Comparison of ENCODE assay signal across 28 cellular contexts in the genomic region with DNA sequence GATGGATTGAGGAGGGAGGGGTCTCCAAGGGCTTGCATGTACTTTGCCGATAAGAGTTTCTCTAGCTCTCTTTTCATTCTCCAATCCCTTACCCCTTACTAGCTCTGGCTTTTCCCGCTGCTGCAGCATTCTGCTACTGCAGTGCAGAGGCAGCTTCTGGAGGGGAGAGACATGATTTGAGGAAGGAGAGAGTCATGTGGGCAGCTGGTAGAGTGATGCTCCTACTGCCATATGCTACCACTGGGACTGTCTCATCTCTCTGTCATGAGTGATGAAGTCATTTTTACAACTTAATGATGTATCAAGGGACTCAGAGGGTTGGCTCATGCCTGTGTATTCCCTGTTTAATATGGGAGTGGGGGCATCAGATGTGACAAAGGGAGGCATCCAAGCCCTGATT. TPM values are rescaled to one million over a fixed set of nuclear protein-coding genes. Genes with fewer than 3 reads are reported as not detected.
DNase-seq lines count a peak whose midpoint lies in the region; ATAC-seq and TF ChIP-seq lines count a peak whose summit lies in the region.
"Had no signal": no experiment of that assay in that cellular context is flagged by ENCODE, and none has a peak within 500 bp of the region (broad histone marks: within the 10 kb centered on the region; RNA-seq: fewer than 3 reads in every experiment).

No MANE protein-coding gene starts in this region.

- H3K4me3 Mint-ChIP-seq in brain = peak overlapping the region in 3 of 5 experiments; percentile 63 to 79 (median 69)
- no peak overlapping the region for H3K4me3 Mint-ChIP-seq in stimulated activated effector memory CD8-positive, alpha-beta T cell treated with anti-CD3 and anti-CD28 coated beads, Interleukin-12 subunit alpha, Interleukin-12 subunit beta, amount 100 ng/mL, for 72 hours
- H3K4me3 Mint-ChIP-seq: CD4-positive, alpha-beta memory T cell; HFFc6 had no signal

- no peak overlapping the region for H3K27ac ChIP-seq in SK-N-SH (ENCODE audit: low read depth in 2 of 2, low read length in 1 of 2)
- H3K27ac ChIP-seq: A549, GM23248 had no signal

- H3K9me2 ChIP-seq in SK-N-SH = no peaks in the 10 kb centered on the region

- TF ChIP-seq RAD21 in SK-N-SH (IDR thresholded peaks at IDR 0.05; ENCODE audit: low read length) = no peak

- 60% methylated on average over 2 of the region's 2 CpGs for WGBS in SK-N-SH (ENCODE audit: low lambda C conversion rate)

- no peak overlapping the region for H3K9ac ChIP-seq in SK-N-SH
- H3K9ac ChIP-seq: GM23248 had no signal

- no peaks in the 10 kb centered on the region for H3K79me2 ChIP-seq in SK-N-SH (ENCODE audit: insufficient read depth)

- H3K9me3 ChIP-seq in SK-N-SH = no peaks in the 10 kb centered on the region
- H3K9me3 ChIP-seq: A549, HAP-1 had no signal

- TF ChIP-seq EP300 in SK-N-SH (IDR thresholded peaks at IDR 0.05; ENCODE audit: borderline replicate concordance in 1 of 2, low read depth in 1 of 2, low read length in 1 of 2) = no peak

- peak; percentile 39 for DNase-seq in SK-N-SH
- DNase-seq in NCI-H2227 (lab: John Stamatoyannopoulos, UW; ENCODE audit: unreplicated experiment) = peak; percentile 36
- DNase-seq in stimulated activated effector memory CD8-positive, alpha-beta T cell treated with anti-CD3 and anti-CD28 coated beads, Interleukin-12 subunit alpha, Interleukin-12 subunit beta, amount 100 ng/mL, for 72 hours (ENCODE audit: low spot score in 2 of 2) = no peak
- DNase-seq in KG1 (lab: John Stamatoyannopoulos, UW) = no peak
- no peak for DNase-seq in glomerular visceral epithelial cell (ENCODE audit: extremely low spot score)
- DNase-seq: AML-193; C1 segment of cervical spinal cord; CD4-positive, alpha-beta memory T cell; COR-L47; DMS79; EL; GDM1; GM23248; HFFc6; Kasumi-1; NCI-H1105; NCI-H1436 treated with DMSO at 0.1 percent for 48 hours; NCI-H2029; NK-92 treated with Interleukin-12 subunit alpha and Interleukin-12 subunit beta, amount 100 ng/mL, for 24 hours; PC-3; T-helper 1 cell had no signal

- H3K27me3 ChIP-seq in SK-N-SH (ENCODE audit: insufficient read depth) = no peaks in the 10 kb centered on the region

- H3K27ac Mint-ChIP-seq in brain = peak overlapping the region in 3 of 5 experiments; percentile 81 to 92 (median 83)
- no peak overlapping the region for H3K27ac Mint-ChIP-seq in stimulated activated effector memory CD8-positive, alpha-beta T cell treated with anti-CD3 and anti-CD28 coated beads, Interleukin-12 subunit alpha, Interleukin-12 subunit beta, amount 100 ng/mL, for 72 hours
- H3K27ac Mint-ChIP-seq: CD4-positive, alpha-beta memory T cell; HFFc6 had no signal

- H3K36me3 ChIP-seq in SK-N-SH (replicated peaks in 1 of 2; ENCODE audit: control insufficient read depth in 1 of 2, insufficient read depth in 2 of 2, low read length in 1 of 2) = no peaks in the 10 kb centered on the region
- H3K36me3 ChIP-seq: HAP-1 had no signal

- no peaks in the 10 kb centered on the region for H3F3A ChIP-seq in SK-N-SH (replicated peaks; ENCODE audit: insufficient read depth)

- H2AFZ ChIP-seq in SK-N-SH (ENCODE audit: low read depth) = no peak overlapping the region
- H2AFZ ChIP-seq: GM23248 had no signal

- CTCF ChIA-PET in SK-N-SH (lab: Yijun Ruan, JAX) = interaction anchor here (1.0 to 2.6 kb wide), 4 partner anchors 9 to 438 kb away, joined by 3 to 7 read pairs (median 4); no protein-coding TSS in a partner anchor

- H3K4me1 Mint-ChIP-seq in brain = peaks cover 7% of the 10 kb centered on the region
- H3K4me1 Mint-ChIP-seq in stimulated activated effector memory CD8-positive, alpha-beta T cell treated with anti-CD3 and anti-CD28 coated beads, Interleukin-12 subunit alpha, Interleukin-12 subunit beta, amount 100 ng/mL, for 72 hours = no peaks in the 10 kb centered on the region

- POLR2A ChIA-PET in SK-N-SH (lab: Yijun Ruan, JAX) = no interaction called here

- H3K36me3 Mint-ChIP-seq in brain = no peaks in the 10 kb centered on the region
- H3K36me3 Mint-ChIP-seq in stimulated activated effector memory CD8-positive, alpha-beta T cell treated with anti-CD3 and anti-CD28 coated beads, Interleukin-12 subunit alpha, Interleukin-12 subunit beta, amount 100 ng/mL, for 72 hours = no peaks in the 10 kb centered on the region
- H3K36me3 Mint-ChIP-seq: CD4-positive, alpha-beta memory T cell had no signal

- no peaks in the 10 kb centered on the region for H4K20me1 ChIP-seq in SK-N-SH (ENCODE audit: insufficient read depth)

- peaks cover 0 to 8% of the 10 kb centered on the region in 2 experiments; a peak in 2 of 4 replicates for H3K4me1 ChIP-seq in SK-N-SH (ENCODE audit: control insufficient read depth in 1 of 2, insufficient read depth in 2 of 2, low read depth in 1 of 2, low read length in 1 of 2)
- H3K4me1 ChIP-seq: A549, HAP-1 had no signal

- H3K27me3 Mint-ChIP-seq in brain = peaks cover 38% of the 10 kb centered on the region

- H3K9me3 Mint-ChIP-seq in brain = peaks cover 0 to 3% (median 0%) of the 10 kb centered on the region in 5 experiments
- no peaks in the 10 kb centered on the region for H3K9me3 Mint-ChIP-seq in stimulated activated effector memory CD8-positive, alpha-beta T cell treated with anti-CD3 and anti-CD28 coated beads, Interleukin-12 subunit alpha, Interleukin-12 subunit beta, amount 100 ng/mL, for 72 hours
- H3K9me3 Mint-ChIP-seq: CD4-positive, alpha-beta memory T cell had no signal

- no peak overlapping the region for H3K4me3 ChIP-seq in SK-N-SH (ENCODE audit: low read depth in 2 of 2, low read length in 1 of 2)
- H3K4me3 ChIP-seq: A549, GM12878, GM23248, HAP-1 had no signal

- ATAC-seq in SK-N-SH treated with all-trans-retinoic acid at 6 μM for 48 hours (no peak), GM21360 (IDR thresholded peaks at IDR 0.05; ENCODE audit: unreplicated experiment) (no peak)
- ATAC-seq in stimulated activated effector memory CD8-positive, alpha-beta T cell treated with anti-CD3 and anti-CD28 coated beads, Interleukin-12 subunit alpha, Interleukin-12 subunit beta, amount 100 ng/mL, for 72 hours = peak; percentile 45
- ATAC-seq: A549, GM12878, HepG2, PC-3 had no signal

- no peak overlapping the region for H3K4me2 ChIP-seq in SK-N-SH
- H3K4me2 ChIP-seq: A549 had no signal

- no peak for TF ChIP-seq CTCF in SK-N-SH (IDR thresholded peaks at IDR 0.05)
- no peak for TF ChIP-seq CTCF in brain (conservative IDR thresholded peaks at IDR 0.05)

TF ChIP-seq in SK-N-SH, 30 proteins besides CTCF, POLR2A, EP300 and RAD21:
- TF ChIP-seq SIN3A (IDR thresholded peaks at IDR 0.05; ENCODE audit: borderline replicate concordance, low read depth, low read length) (no peak), NRF1 (IDR thresholded peaks at IDR 0.05; ENCODE audit: low read depth, low read length) (no peak)
- TF ChIP-seq, protein P1, sequence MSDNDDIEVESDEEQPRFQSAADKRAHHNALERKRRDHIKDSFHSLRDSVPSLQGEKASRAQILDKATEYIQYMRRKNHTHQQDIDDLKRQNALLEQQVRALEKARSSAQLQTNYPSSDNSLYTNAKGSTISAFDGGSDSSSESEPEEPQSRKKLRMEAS (IDR thresholded peaks at IDR 0.05; ENCODE audit: low read depth) = no peak
- TF ChIP-seq, protein P2, sequence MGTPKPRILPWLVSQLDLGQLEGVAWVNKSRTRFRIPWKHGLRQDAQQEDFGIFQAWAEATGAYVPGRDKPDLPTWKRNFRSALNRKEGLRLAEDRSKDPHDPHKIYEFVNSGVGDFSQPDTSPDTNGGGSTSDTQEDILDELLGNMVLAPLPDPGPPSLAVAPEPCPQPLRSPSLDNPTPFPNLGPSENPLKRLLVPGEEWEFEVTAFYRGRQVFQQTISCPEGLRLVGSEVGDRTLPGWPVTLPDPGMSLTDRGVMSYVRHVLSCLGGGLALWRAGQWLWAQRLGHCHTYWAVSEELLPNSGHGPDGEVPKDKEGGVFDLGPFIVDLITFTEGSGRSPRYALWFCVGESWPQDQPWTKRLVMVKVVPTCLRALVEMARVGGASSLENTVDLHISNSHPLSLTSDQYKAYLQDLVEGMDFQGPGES (IDR thresholded peaks at IDR 0.05; ENCODE audit: low read depth, low read length) = no peak
TF ChIP-seq in SK-N-SH: peak in this region for 0.

TF ChIP-seq in SK-N-SH treated with all-trans-retinoic acid at 6 μM for 48 hours, 23 proteins besides CTCF, POLR2A, EP300 and RAD21 (continues in another document):
- TF ChIP-seq, protein P3, sequence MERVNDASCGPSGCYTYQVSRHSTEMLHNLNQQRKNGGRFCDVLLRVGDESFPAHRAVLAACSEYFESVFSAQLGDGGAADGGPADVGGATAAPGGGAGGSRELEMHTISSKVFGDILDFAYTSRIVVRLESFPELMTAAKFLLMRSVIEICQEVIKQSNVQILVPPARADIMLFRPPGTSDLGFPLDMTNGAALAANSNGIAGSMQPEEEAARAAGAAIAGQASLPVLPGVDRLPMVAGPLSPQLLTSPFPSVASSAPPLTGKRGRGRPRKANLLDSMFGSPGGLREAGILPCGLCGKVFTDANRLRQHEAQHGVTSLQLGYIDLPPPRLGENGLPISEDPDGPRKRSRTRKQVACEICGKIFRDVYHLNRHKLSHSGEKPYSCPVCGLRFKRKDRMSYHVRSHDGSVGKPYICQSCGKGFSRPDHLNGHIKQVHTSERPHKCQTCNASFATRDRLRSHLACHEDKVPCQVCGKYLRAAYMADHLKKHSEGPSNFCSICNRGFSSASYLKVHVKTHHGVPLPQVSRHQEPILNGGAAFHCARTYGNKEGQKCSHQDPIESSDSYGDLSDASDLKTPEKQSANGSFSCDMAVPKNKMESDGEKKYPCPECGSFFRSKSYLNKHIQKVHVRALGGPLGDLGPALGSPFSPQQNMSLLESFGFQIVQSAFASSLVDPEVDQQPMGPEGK (CRISPR knock-in tag; IDR thresholded peaks at IDR 0.05; ENCODE audit: borderline replicate concordance) = no peak
- TF ChIP-seq GLIS3 (CRISPR knock-in tag; IDR thresholded peaks at IDR 0.05) (no peak), ZFP30 (CRISPR knock-in tag; IDR thresholded peaks at IDR 0.05) (no peak), PPARA (CRISPR knock-in tag; IDR thresholded peaks at IDR 0.05; ENCODE audit: borderline replicate concordance) (no peak), ESRRG (CRISPR knock-in tag; IDR thresholded peaks at IDR 0.05) (no peak)

RNA-seq across cellular contexts. Expression of a gene that starts 11.3 kb away (rescaled TPM):
- polyA plus RNA-seq in SK-N-SH (2012; rRNA removed) (not detected in 2 replicates), brain (ENCODE audit: insufficient read depth, low read depth, low replicate concordance) (0.41 TPM)
- not detected in 2 replicates for polyA plus RNA-seq in SK-N-SH (2012; cell fraction: cytosol; rRNA removed)
- not detected in 2 replicates for polyA plus RNA-seq in SK-N-SH (2012; cell fraction: nucleus; rRNA removed)
- polyA plus RNA-seq: A549; CD4-positive, alpha-beta memory T cell; GM12878; GM23248; HepG2 had no signal

Comparison
In these comparisons a context has a peak if more than half of its experiments do, and no peak if none do; other contexts are left out.
1. DNase-seq: peak in SK-N-SH (single experiment) and NCI-H2227 (single experiment); none in stimulated activated effector memory CD8-positive, alpha-beta T cell treated with anti-CD3 and anti-CD28 coated beads, Interleukin-12 subunit alpha, Interleukin-12 subunit beta, amount 100 ng/mL, for 72 hours (0 of 2), KG1 (single experiment) and glomerular visceral epithelial cell (single experiment).